In genomic region chr15:78756781-78757635, GRCh38 we compare ENCODE assay signal across 8 cellular contexts. TPM values are rescaled to one million over a fixed set of nuclear protein-coding genes. Genes with fewer than 3 reads are reported as not detected.
A peak's percentile ranks its signal among the peaks of the same experiment; 100 is the strongest.
DNase-seq lines count a peak whose midpoint lies in the region; ATAC-seq and TF ChIP-seq lines count a peak whose summit lies in the region.
"Not testable (repeated sequence)": the region's sequence is repeated elsewhere in the genome, so short reads cannot be mapped to it uniquely, and the experiment has no call there.

No MANE protein-coding gene starts in this region.

- DNase-seq in EH (ENCODE audit: low read depth) (peak; percentile 80), SJSA1 (ENCODE audit: low read depth in 1 of 2, low spot score in 2 of 2) (peak; percentile 42 to 87), glomerular visceral epithelial cell (ENCODE audit: extremely low spot score) (peak; percentile 90), nucleus accumbens (lab: John Stamatoyannopoulos, UW) (peak in 50 of 56 donors; percentile 7 to 87 (median 62))
- peak; percentile 79 for DNase-seq in activated naive CD8-positive, alpha-beta T cell treated with anti-CD3 and anti-CD28 coated beads, Interleukin-2, amount 50 U/mL, for 24 hours
- DNase-seq in stomach = not testable (repeated sequence)

- WGBS in stomach, 5 donors = 53 to 72% (median 60%) methylated on average over 21 to 23 of the region's 25 CpGs

- not testable (repeated sequence) for TF ChIP-seq POLR2A in stomach (IDR thresholded peaks at IDR 0.05)

- H3K27me3 ChIP-seq in SJSA1 (replicated peaks); stomach: not testable (repeated sequence)

- H3K4me1 ChIP-seq in SJSA1 (replicated peaks) (peaks cover 10% of the 10 kb centered on the region), stomach (peaks cover 5 to 40% (median 28%) of the 10 kb centered on the region in 4 donors)

- H3K4me3 ChIP-seq in SJSA1, stomach: not testable (repeated sequence)

- H3K27ac ChIP-seq in SJSA1 = not testable (repeated sequence)
- peak overlapping the region in 4 of 5 donors; percentile 23 to 62 (median 44) for H3K27ac ChIP-seq in stomach

- peaks cover 50% of the 10 kb centered on the region for H3K4me1 Mint-ChIP-seq in activated naive CD8-positive, alpha-beta T cell treated with anti-CD3 and anti-CD28 coated beads, Interleukin-2, amount 50 U/mL, for 24 hours

- H3K27me3 Mint-ChIP-seq in activated naive CD8-positive, alpha-beta T cell treated with anti-CD3 and anti-CD28 coated beads, Interleukin-2, amount 50 U/mL, for 24 hours = not testable (repeated sequence)

- TF ChIP-seq CTCF in stomach (IDR thresholded peaks at IDR 0.05) = not testable (repeated sequence)

- peak; percentile 55 for ATAC-seq in GM21360 (IDR thresholded peaks at IDR 0.05; ENCODE audit: unreplicated experiment)
- peak; percentile 60 for ATAC-seq in HG03196 (IDR thresholded peaks at IDR 0.05; ENCODE audit: unreplicated experiment)
- ATAC-seq in activated naive CD8-positive, alpha-beta T cell treated with anti-CD3 and anti-CD28 coated beads, Interleukin-2, amount 50 U/mL, for 24 hours = peak; percentile 77

- peak overlapping the region; percentile 87 for H3K27ac Mint-ChIP-seq in activated naive CD8-positive, alpha-beta T cell treated with anti-CD3 and anti-CD28 coated beads, Interleukin-2, amount 50 U/mL, for 24 hours

- H3K36me3 ChIP-seq in SJSA1, stomach: not testable (repeated sequence)

- not testable (repeated sequence) for H3K4me3 Mint-ChIP-seq in activated naive CD8-positive, alpha-beta T cell treated with anti-CD3 and anti-CD28 coated beads, Interleukin-2, amount 50 U/mL, for 24 hours

- not testable (repeated sequence) for TF ChIP-seq EP300 in stomach (IDR thresholded peaks at IDR 0.05)

- intact Hi-C loops in stomach (cut with DNase I; ENCODE audit: low total_unique reads) = not testable (repeated sequence)

- not testable (repeated sequence) for H3K9me3 ChIP-seq in SJSA1 (replicated peaks); stomach

- not testable (repeated sequence) for H3K36me3 Mint-ChIP-seq in activated naive CD8-positive, alpha-beta T cell treated with anti-CD3 and anti-CD28 coated beads, Interleukin-2, amount 50 U/mL, for 24 hours (ENCODE audit: low read depth)

- not testable (repeated sequence) for H3K9me3 Mint-ChIP-seq in activated naive CD8-positive, alpha-beta T cell treated with anti-CD3 and anti-CD28 coated beads, Interleukin-2, amount 50 U/mL, for 24 hours

RNA-seq across cellular contexts. Expression of gene ADAMTS7, which starts 54.3 kb away (rescaled TPM):
- 1.6 and 2.8 TPM in 2 replicates for total RNA-seq in SJSA1 (2014; rRNA removed; shearing (Covaris generic))
- total RNA-seq in stomach = 100 to 1,000 TPM in 1 of 5 donors, 1 to 10 TPM in 4; 1.7 to 102 (median 4.0) TPM
- polyA plus RNA-seq in stomach = 1 to 10 TPM in 1 of 3 donors, under 1 TPM in 2; 0.31 to 1.7 (median 0.65) TPM
